ENCODE assay signal across 28 cellular contexts in genomic region chr10:119308556-119309422, GRCh38.
DNase-seq lines count a peak whose midpoint lies in the region; ATAC-seq and TF ChIP-seq lines count a peak whose summit lies in the region.
"Had no signal": no experiment of that assay in that cellular context is flagged by ENCODE, and none has a peak within 500 bp of the region (broad histone marks: within the 10 kb centered on the region; RNA-seq: fewer than 3 reads in every experiment).

No MANE protein-coding gene starts in this region.

- H3K9me3 Mint-ChIP-seq in activated CD4-positive, alpha-beta T cell treated with anti-CD3 and anti-CD28 coated beads for 36 hours (ENCODE audit: low read depth): no peaks in the 10 kb centered on the region
- H3K9me3 Mint-ChIP-seq in activated B cell treated with CpG ODN at 0.5 μM for 24 hours: no peaks in the 10 kb centered on the region
- peaks cover 7% of the 10 kb centered on the region for H3K9me3 Mint-ChIP-seq in memory B cell

- ATAC-seq in activated CD4-positive, alpha-beta T cell treated with anti-CD3 and anti-CD28 coated beads for 36 hours: no peak
- ATAC-seq in activated B cell treated with CpG ODN at 0.5 μM for 24 hours (ENCODE audit: low read depth) (no peak), memory B cell (ENCODE audit: low read depth) (no peak), thoracic aorta (ENCODE audit: insufficient number of reproducible peaks, low FRiP score, low read depth) (no peak)
- ATAC-seq: activated CD8-positive, alpha-beta T cell treated with anti-CD3 and anti-CD28 coated beads, Interleukin-2, amount 10 ng/mL, durations not matched to agents 7 days and 5 days; esophagus mucosa; HepG2; WTC11 had no signal

- CTCF ChIA-PET in activated CD4-positive, alpha-beta T cell treated with anti-CD3 and anti-CD28 coated beads for 36 hours (lab: Charles Lee): interaction anchor here (0.5 to 1.7 kb wide), 2 partner anchors 100 to 170 kb away, joined by 3 to 8 read pairs; no protein-coding TSS in a partner anchor
- CTCF ChIA-PET in activated B cell treated with CpG ODN at 0.5 μM for 24 hours (lab: Charles Lee): interaction anchor here (1.0 to 4.5 kb wide), 6 partner anchors 41 to 172 kb away, joined by 3 to 28 read pairs (median 6); partner anchors contain the start of gene GRK5

- H3K4me1 Mint-ChIP-seq in activated CD4-positive, alpha-beta T cell treated with anti-CD3 and anti-CD28 coated beads for 36 hours: peaks cover 70% of the 10 kb centered on the region
- H3K4me1 Mint-ChIP-seq in activated B cell treated with CpG ODN at 0.5 μM for 24 hours (peaks cover 95% of the 10 kb centered on the region), memory B cell (peaks cover 80% of the 10 kb centered on the region)
- H3K4me1 Mint-ChIP-seq: WTC11 had no signal

- no peaks in the 10 kb centered on the region for H3K36me3 ChIP-seq in thoracic aorta
- H3K36me3 ChIP-seq in breast epithelium: no peaks in the 10 kb centered on the region
- H3K36me3 ChIP-seq: BE2C had no signal

- no peak for TF ChIP-seq CTCF in activated B cell treated with CpG ODN at 0.5 μM for 24 hours (IDR thresholded peaks at IDR 0.05)
- TF ChIP-seq CTCF in thoracic aorta (IDR thresholded peaks at IDR 0.05): no peak
- TF ChIP-seq CTCF in breast epithelium (IDR thresholded peaks at IDR 0.05): no peak

- H3K27ac ChIP-seq in thoracic aorta (peak overlapping the region; percentile 89 to 92), breast epithelium (peak overlapping the region in 1 of 2 donors; percentile 19)
- H3K27ac ChIP-seq: 22Rv1, SK-N-MC had no signal

- no peak for TF ChIP-seq POLR2A in breast epithelium (IDR thresholded peaks at IDR 0.05)

- peaks cover 2% of the 10 kb centered on the region for H3K27me3 Mint-ChIP-seq in activated CD4-positive, alpha-beta T cell treated with anti-CD3 and anti-CD28 coated beads for 36 hours
- no peaks in the 10 kb centered on the region for H3K27me3 Mint-ChIP-seq in activated B cell treated with CpG ODN at 0.5 μM for 24 hours
- H3K27me3 Mint-ChIP-seq in memory B cell: no peaks in the 10 kb centered on the region

- peaks cover 7% of the 10 kb centered on the region for H3K36me3 Mint-ChIP-seq in activated CD4-positive, alpha-beta T cell treated with anti-CD3 and anti-CD28 coated beads for 36 hours (ENCODE audit: low read depth)
- H3K36me3 Mint-ChIP-seq in activated B cell treated with CpG ODN at 0.5 μM for 24 hours (ENCODE audit: low read depth) (peaks cover 3% of the 10 kb centered on the region), memory B cell (peaks cover 9% of the 10 kb centered on the region)
- H3K36me3 Mint-ChIP-seq: WTC11 had no signal

- peak overlapping the region; percentile 3 for H3K27ac Mint-ChIP-seq in activated CD4-positive, alpha-beta T cell treated with anti-CD3 and anti-CD28 coated beads for 36 hours
- peak overlapping the region; percentile 100 for H3K27ac Mint-ChIP-seq in activated B cell treated with CpG ODN at 0.5 μM for 24 hours
- H3K27ac Mint-ChIP-seq in memory B cell: peak overlapping the region; percentile 100
- H3K27ac Mint-ChIP-seq: activated CD8-positive, alpha-beta T cell treated with anti-CD3 and anti-CD28 coated beads, Interleukin-2, amount 10 ng/mL, durations not matched to agents 7 days and 5 days; WTC11 had no signal

- H3K9me3 ChIP-seq in thoracic aorta (no peaks in the 10 kb centered on the region), breast epithelium (no peaks in the 10 kb centered on the region)
- H3K9me3 ChIP-seq: BE2C had no signal

- H3K4me1 ChIP-seq in thoracic aorta (ENCODE audit: control insufficient read depth in 1 of 2, low read depth in 2 of 2) (peaks cover 46 to 100% of the 10 kb centered on the region in 2 donors), breast epithelium (no peaks in the 10 kb centered on the region)
- H3K4me1 ChIP-seq: BE2C had no signal

- no peak for DNase-seq in activated CD4-positive, alpha-beta T cell treated with anti-CD3 and anti-CD28 coated beads for 36 hours
- DNase-seq in activated CD4-positive, alpha-beta T cell treated with anti-CD3 and anti-CD28 coated beads, Interleukin-2, amount 50 U/mL, for 1 hour: no peak
- DNase-seq in activated B cell treated with CpG ODN at 0.5 μM for 24 hours (no peak), memory B cell (ENCODE audit: low spot score in 2 of 2) (no peak), thoracic aorta (ENCODE audit: low spot score) (no peak), breast epithelium (ENCODE audit: low spot score in 2 of 2) (no peak), KG1 (lab: John Stamatoyannopoulos, UW) (no peak), A172 (ENCODE audit: low spot score) (no peak)
- DNase-seq: activated CD8-positive, alpha-beta T cell treated with anti-CD3 and anti-CD28 coated beads, Interleukin-2, amount 10 ng/mL, durations not matched to agents 7 days and 5 days; activated naive CD4-positive, alpha-beta T cell treated with Interleukin-2 at 50 U/mL for 16 hours; activated T-cell treated with anti-CD3 and anti-CD28 coated beads, Interleukin-2, amount 50 U/mL, for 1 hour; anterior cingulate cortex; BE2C; Calu3; EL; foreskin melanocyte; GOT3; hypothalamus; NCI-H1105 treated with DMSO at 0.1 percent for 48 hours; NCI-H2081 treated with DMSO at 0.1 percent for 48 hours; stimulated activated CD4-positive, alpha-beta T cell treated with anti-CD3 and anti-CD28 coated beads, Interleukin-2, amount 100 ng/mL, for 24 hours; stimulated activated naive CD4-positive, alpha-beta T cell had no signal

- no peak overlapping the region for H3K4me3 Mint-ChIP-seq in activated CD4-positive, alpha-beta T cell treated with anti-CD3 and anti-CD28 coated beads for 36 hours
- peak overlapping the region; percentile 71 for H3K4me3 Mint-ChIP-seq in activated B cell treated with CpG ODN at 0.5 μM for 24 hours
- H3K4me3 Mint-ChIP-seq in memory B cell: peak overlapping the region; percentile 66
- H3K4me3 Mint-ChIP-seq: activated CD8-positive, alpha-beta T cell treated with anti-CD3 and anti-CD28 coated beads, Interleukin-2, amount 10 ng/mL, durations not matched to agents 7 days and 5 days; WTC11 had no signal

- POLR2A ChIA-PET in activated CD4-positive, alpha-beta T cell treated with anti-CD3 and anti-CD28 coated beads for 36 hours (lab: Charles Lee): interaction anchor here (0.6 to 0.7 kb wide), 2 partner anchors 25 to 1423 kb away, joined by 3 read pairs; no protein-coding TSS in a partner anchor
- POLR2A ChIA-PET in activated B cell treated with CpG ODN at 0.5 μM for 24 hours (lab: Charles Lee): interaction anchor here (0.5 to 6.5 kb wide), 12 partner anchors 12 to 180 kb away, joined by 3 to 134 read pairs (median 3); partner anchors contain the start of gene GRK5

- no peak overlapping the region for H3K4me3 ChIP-seq in thoracic aorta
- no peak overlapping the region for H3K4me3 ChIP-seq in breast epithelium
- H3K4me3 ChIP-seq: SK-N-MC, skin epidermis had no signal

- H3K27me3 ChIP-seq in thoracic aorta (replicated peaks; ENCODE audit: insufficient read depth) (no peaks in the 10 kb centered on the region), breast epithelium (no peaks in the 10 kb centered on the region)
- H3K27me3 ChIP-seq: BE2C had no signal

- intact Hi-C loops in activated CD4-positive, alpha-beta T cell treated with anti-CD3 and anti-CD28 coated beads for 36 hours (cut with DNase I, micrococcal nuclease): loop anchor here (5.0 to 10.0 kb wide), 7 partner anchors 56 to 1654 kb away; partner anchors contain the start of genes CACUL1 (in 1 of the 2), INPP5F (in 1 of the 2) and RGS10 (in 1 of the 2)
- intact Hi-C loops in activated B cell treated with CpG ODN at 0.5 μM for 24 hours (cut with micrococcal nuclease): loop anchor here (5.0 kb wide), 3 partner anchors 154 to 581 kb away; no protein-coding TSS in a partner anchor
- intact Hi-C loops in breast epithelium (cut with DNase I; ENCODE audit: low total_unique reads): loop anchor here (10.0 kb wide), 1 partner anchor 104 kb away; the partner anchor contains the start of gene GRK5

Comparison
In these comparisons a context has a peak if more than half of its experiments do, and no peak if none do; other contexts are left out.
1. H3K27ac Mint-ChIP-seq: peak in every context shown above with its lines; median percentile 100 in activated B cell treated with CpG ODN at 0.5 μM for 24 hours; 100 in memory B cell; 3 in activated CD4-positive, alpha-beta T cell treated with anti-CD3 and anti-CD28 coated beads for 36 hours.